In the genomic region with DNA sequence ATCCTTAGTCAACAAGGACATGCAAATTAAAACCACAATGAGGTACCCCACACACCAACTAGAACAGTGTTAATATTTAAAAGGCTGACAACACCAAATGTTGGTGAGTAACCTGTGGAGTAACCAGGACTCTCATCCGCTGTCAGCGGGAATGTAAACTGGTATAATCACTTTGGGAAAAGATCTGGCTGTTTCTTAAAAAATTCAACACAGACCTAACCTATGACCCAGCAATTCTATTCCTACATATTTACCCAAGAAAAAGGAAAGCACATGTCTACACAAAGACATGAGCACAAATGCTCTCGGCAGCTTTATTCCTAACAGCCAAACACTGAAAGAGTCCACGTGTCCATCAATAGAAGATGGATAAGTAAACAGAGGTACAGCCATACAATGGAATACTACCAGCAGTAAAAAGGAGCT, we compare ENCODE assay signal across 1 cellular context.
TF ChIP-seq lines count a peak whose summit lies in the region.

No MANE protein-coding gene starts in this region.

TF ChIP-seq in HepG2, 621 proteins besides CTCF, POLR2A, EP300 and RAD21 (continued from another document):
- TF ChIP-seq, protein P1, sequence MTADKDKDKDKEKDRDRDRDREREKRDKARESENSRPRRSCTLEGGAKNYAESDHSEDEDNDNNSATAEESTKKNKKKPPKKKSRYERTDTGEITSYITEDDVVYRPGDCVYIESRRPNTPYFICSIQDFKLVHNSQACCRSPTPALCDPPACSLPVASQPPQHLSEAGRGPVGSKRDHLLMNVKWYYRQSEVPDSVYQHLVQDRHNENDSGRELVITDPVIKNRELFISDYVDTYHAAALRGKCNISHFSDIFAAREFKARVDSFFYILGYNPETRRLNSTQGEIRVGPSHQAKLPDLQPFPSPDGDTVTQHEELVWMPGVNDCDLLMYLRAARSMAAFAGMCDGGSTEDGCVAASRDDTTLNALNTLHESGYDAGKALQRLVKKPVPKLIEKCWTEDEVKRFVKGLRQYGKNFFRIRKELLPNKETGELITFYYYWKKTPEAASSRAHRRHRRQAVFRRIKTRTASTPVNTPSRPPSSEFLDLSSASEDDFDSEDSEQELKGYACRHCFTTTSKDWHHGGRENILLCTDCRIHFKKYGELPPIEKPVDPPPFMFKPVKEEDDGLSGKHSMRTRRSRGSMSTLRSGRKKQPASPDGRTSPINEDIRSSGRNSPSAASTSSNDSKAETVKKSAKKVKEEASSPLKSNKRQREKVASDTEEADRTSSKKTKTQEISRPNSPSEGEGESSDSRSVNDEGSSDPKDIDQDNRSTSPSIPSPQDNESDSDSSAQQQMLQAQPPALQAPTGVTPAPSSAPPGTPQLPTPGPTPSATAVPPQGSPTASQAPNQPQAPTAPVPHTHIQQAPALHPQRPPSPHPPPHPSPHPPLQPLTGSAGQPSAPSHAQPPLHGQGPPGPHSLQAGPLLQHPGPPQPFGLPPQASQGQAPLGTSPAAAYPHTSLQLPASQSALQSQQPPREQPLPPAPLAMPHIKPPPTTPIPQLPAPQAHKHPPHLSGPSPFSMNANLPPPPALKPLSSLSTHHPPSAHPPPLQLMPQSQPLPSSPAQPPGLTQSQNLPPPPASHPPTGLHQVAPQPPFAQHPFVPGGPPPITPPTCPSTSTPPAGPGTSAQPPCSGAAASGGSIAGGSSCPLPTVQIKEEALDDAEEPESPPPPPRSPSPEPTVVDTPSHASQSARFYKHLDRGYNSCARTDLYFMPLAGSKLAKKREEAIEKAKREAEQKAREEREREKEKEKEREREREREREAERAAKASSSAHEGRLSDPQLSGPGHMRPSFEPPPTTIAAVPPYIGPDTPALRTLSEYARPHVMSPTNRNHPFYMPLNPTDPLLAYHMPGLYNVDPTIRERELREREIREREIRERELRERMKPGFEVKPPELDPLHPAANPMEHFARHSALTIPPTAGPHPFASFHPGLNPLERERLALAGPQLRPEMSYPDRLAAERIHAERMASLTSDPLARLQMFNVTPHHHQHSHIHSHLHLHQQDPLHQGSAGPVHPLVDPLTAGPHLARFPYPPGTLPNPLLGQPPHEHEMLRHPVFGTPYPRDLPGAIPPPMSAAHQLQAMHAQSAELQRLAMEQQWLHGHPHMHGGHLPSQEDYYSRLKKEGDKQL (CRISPR knock-in tag; IDR thresholded peaks at IDR 0.05; ENCODE audit: low read depth): peak; percentile 25; the same call in 1 of the 2 replicates
- TF ChIP-seq MTA3 (CRISPR knock-in tag; IDR thresholded peaks at IDR 0.05): no peak
- TF ChIP-seq, protein P2, sequence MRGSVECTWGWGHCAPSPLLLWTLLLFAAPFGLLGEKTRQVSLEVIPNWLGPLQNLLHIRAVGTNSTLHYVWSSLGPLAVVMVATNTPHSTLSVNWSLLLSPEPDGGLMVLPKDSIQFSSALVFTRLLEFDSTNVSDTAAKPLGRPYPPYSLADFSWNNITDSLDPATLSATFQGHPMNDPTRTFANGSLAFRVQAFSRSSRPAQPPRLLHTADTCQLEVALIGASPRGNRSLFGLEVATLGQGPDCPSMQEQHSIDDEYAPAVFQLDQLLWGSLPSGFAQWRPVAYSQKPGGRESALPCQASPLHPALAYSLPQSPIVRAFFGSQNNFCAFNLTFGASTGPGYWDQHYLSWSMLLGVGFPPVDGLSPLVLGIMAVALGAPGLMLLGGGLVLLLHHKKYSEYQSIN (CRISPR knock-in tag; IDR thresholded peaks at IDR 0.05; ENCODE audit: borderline replicate concordance): no peak
- no peak for TF ChIP-seq ZMYM2 (CRISPR knock-in tag; IDR thresholded peaks at IDR 0.05)
- TF ChIP-seq GATAD2A (CRISPR knock-in tag; IDR thresholded peaks at IDR 0.05): peak; percentile 68
- TF ChIP-seq FOSL2 (CRISPR knock-in tag; IDR thresholded peaks at IDR 0.05): 0 out of 2 replicates have a peak, but pooled peaks have one; percentile 15
- TF ChIP-seq, protein P3, sequence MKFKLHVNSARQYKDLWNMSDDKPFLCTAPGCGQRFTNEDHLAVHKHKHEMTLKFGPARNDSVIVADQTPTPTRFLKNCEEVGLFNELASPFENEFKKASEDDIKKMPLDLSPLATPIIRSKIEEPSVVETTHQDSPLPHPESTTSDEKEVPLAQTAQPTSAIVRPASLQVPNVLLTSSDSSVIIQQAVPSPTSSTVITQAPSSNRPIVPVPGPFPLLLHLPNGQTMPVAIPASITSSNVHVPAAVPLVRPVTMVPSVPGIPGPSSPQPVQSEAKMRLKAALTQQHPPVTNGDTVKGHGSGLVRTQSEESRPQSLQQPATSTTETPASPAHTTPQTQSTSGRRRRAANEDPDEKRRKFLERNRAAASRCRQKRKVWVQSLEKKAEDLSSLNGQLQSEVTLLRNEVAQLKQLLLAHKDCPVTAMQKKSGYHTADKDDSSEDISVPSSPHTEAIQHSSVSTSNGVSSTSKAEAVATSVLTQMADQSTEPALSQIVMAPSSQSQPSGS (CRISPR knock-in tag; IDR thresholded peaks at IDR 0.05): peak; percentile 19; the same call in 1 of the 2 replicates
- no peak; the same call in 1 of the 2 replicates for TF ChIP-seq NR2C2 (CRISPR knock-in tag; IDR thresholded peaks at IDR 0.05; ENCODE audit: borderline replicate concordance)
- TF ChIP-seq SIN3A (IDR thresholded peaks at IDR 0.05; ENCODE audit: borderline replicate concordance, low read depth, low read length): no peak
- 0 out of 2 replicates have a peak, but pooled peaks have one; percentile 27 for TF ChIP-seq NR2F2 (IDR thresholded peaks at IDR 0.05; ENCODE audit: borderline replicate concordance, low read depth)
- TF ChIP-seq ATAD3A (CRISPR knock-in tag; IDR thresholded peaks at IDR 0.05): no peak
- no peak for TF ChIP-seq ZNF354B (CRISPR knock-in tag; IDR thresholded peaks at IDR 0.05)
- no peak for TF ChIP-seq NFATC3 (CRISPR knock-in tag; IDR thresholded peaks at IDR 0.05)
- TF ChIP-seq, protein P4, sequence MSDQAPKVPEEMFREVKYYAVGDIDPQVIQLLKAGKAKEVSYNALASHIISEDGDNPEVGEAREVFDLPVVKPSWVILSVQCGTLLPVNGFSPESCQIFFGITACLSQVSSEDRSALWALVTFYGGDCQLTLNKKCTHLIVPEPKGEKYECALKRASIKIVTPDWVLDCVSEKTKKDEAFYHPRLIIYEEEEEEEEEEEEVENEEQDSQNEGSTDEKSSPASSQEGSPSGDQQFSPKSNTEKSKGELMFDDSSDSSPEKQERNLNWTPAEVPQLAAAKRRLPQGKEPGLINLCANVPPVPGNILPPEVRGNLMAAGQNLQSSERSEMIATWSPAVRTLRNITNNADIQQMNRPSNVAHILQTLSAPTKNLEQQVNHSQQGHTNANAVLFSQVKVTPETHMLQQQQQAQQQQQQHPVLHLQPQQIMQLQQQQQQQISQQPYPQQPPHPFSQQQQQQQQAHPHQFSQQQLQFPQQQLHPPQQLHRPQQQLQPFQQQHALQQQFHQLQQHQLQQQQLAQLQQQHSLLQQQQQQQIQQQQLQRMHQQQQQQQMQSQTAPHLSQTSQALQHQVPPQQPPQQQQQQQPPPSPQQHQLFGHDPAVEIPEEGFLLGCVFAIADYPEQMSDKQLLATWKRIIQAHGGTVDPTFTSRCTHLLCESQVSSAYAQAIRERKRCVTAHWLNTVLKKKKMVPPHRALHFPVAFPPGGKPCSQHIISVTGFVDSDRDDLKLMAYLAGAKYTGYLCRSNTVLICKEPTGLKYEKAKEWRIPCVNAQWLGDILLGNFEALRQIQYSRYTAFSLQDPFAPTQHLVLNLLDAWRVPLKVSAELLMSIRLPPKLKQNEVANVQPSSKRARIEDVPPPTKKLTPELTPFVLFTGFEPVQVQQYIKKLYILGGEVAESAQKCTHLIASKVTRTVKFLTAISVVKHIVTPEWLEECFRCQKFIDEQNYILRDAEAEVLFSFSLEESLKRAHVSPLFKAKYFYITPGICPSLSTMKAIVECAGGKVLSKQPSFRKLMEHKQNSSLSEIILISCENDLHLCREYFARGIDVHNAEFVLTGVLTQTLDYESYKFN (CRISPR knock-in tag; conservative IDR thresholded peaks at IDR 0.05): peak; percentile 79
- no peak for TF ChIP-seq POLR2AphosphoS2 (IDR thresholded peaks at IDR 0.05; ENCODE audit: low read depth, low read length)
- no peak for TF ChIP-seq ZNF550 (CRISPR knock-in tag; IDR thresholded peaks at IDR 0.05; ENCODE audit: borderline replicate concordance)
- no peak for TF ChIP-seq SKI (IDR thresholded peaks at IDR 0.05; ENCODE audit: partially characterized antibody)
- TF ChIP-seq, protein P5, sequence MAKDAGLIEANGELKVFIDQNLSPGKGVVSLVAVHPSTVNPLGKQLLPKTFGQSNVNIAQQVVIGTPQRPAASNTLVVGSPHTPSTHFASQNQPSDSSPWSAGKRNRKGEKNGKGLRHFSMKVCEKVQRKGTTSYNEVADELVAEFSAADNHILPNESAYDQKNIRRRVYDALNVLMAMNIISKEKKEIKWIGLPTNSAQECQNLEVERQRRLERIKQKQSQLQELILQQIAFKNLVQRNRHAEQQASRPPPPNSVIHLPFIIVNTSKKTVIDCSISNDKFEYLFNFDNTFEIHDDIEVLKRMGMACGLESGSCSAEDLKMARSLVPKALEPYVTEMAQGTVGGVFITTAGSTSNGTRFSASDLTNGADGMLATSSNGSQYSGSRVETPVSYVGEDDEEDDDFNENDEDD (CRISPR knock-in tag; IDR thresholded peaks at IDR 0.05; ENCODE audit: borderline replicate concordance): no peak
- no peak for TF ChIP-seq KMT2B (CRISPR knock-in tag; IDR thresholded peaks at IDR 0.05)
- 0 out of 2 replicates have a peak, but pooled peaks have one; percentile 28 for TF ChIP-seq MIXL1 (CRISPR knock-in tag; IDR thresholded peaks at IDR 0.05)
- TF ChIP-seq, protein P6, sequence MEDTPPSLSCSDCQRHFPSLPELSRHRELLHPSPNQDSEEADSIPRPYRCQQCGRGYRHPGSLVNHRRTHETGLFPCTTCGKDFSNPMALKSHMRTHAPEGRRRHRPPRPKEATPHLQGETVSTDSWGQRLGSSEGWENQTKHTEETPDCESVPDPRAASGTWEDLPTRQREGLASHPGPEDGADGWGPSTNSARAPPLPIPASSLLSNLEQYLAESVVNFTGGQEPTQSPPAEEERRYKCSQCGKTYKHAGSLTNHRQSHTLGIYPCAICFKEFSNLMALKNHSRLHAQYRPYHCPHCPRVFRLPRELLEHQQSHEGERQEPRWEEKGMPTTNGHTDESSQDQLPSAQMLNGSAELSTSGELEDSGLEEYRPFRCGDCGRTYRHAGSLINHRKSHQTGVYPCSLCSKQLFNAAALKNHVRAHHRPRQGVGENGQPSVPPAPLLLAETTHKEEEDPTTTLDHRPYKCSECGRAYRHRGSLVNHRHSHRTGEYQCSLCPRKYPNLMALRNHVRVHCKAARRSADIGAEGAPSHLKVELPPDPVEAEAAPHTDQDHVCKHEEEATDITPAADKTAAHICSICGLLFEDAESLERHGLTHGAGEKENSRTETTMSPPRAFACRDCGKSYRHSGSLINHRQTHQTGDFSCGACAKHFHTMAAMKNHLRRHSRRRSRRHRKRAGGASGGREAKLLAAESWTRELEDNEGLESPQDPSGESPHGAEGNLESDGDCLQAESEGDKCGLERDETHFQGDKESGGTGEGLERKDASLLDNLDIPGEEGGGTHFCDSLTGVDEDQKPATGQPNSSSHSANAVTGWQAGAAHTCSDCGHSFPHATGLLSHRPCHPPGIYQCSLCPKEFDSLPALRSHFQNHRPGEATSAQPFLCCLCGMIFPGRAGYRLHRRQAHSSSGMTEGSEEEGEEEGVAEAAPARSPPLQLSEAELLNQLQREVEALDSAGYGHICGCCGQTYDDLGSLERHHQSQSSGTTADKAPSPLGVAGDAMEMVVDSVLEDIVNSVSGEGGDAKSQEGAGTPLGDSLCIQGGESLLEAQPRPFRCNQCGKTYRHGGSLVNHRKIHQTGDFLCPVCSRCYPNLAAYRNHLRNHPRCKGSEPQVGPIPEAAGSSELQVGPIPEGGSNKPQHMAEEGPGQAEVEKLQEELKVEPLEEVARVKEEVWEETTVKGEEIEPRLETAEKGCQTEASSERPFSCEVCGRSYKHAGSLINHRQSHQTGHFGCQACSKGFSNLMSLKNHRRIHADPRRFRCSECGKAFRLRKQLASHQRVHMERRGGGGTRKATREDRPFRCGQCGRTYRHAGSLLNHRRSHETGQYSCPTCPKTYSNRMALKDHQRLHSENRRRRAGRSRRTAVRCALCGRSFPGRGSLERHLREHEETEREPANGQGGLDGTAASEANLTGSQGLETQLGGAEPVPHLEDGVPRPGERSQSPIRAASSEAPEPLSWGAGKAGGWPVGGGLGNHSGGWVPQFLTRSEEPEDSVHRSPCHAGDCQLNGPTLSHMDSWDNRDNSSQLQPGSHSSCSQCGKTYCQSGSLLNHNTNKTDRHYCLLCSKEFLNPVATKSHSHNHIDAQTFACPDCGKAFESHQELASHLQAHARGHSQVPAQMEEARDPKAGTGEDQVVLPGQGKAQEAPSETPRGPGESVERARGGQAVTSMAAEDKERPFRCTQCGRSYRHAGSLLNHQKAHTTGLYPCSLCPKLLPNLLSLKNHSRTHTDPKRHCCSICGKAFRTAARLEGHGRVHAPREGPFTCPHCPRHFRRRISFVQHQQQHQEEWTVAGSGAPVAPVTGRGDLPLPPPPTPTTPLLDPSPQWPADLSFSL (CRISPR knock-in tag; IDR thresholded peaks at IDR 0.05): no peak
